ENCODE assay signal across 15 cellular contexts in the genomic region with DNA sequence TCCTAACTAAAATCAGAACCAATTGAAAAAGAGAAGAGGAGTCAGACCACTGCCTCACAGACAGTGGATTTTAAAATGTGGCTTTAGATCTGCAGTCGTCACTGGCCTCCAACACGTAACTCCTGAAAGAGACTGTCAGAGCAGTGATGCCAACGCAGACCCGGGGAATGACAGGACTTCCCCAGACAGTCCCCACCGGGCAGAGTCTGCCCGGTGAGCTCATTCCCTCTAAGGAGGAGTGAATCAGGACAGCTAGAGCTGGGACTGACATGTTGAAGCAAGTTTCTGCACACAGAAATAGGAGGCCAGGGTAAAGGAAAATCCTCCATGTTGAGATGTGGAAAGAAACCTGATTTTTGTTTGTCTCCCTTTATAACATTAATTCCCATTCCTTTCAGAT.
DNase-seq lines count a peak whose midpoint lies in the region; ATAC-seq, FAIRE-seq and TF ChIP-seq lines count a peak whose summit lies in the region.
"Had no signal": no experiment of that assay in that cellular context is flagged by ENCODE, and none has a peak within 500 bp of the region (broad histone marks: within the 10 kb centered on the region; RNA-seq: fewer than 3 reads in every experiment).

No MANE protein-coding gene starts in this region.

- no peak overlapping the region for H3K56ac ChIP-seq in H1 (replicated peaks; ENCODE audit: insufficient read length, low read depth, low read length)

- H3K27me3 Mint-ChIP-seq in mesothelial cell of epicardium (ENCODE audit: low read depth) = peaks cover 22% of the 10 kb centered on the region
- H3K27me3 Mint-ChIP-seq: stimulated activated naive CD8-positive, alpha-beta T cell treated with anti-CD3 and anti-CD28 coated beads, Interleukin-15, Interleukin-2, amounts not matched to agents 100 ng/mL and 50 ng/mL, for 24 hours had no signal

- H3K23ac ChIP-seq in H1 (ENCODE audit: insufficient read length) (no peak overlapping the region), mesenchymal stem cell (ENCODE audit: low read length in 2 of 2) (no peak overlapping the region)

- H3K18ac ChIP-seq in H1 (ENCODE audit: extremely low read depth, low read length) (no peak overlapping the region), mesenchymal stem cell (ENCODE audit: low read depth in 1 of 2, low read length in 2 of 2) (peak overlapping the region in 1 of 2 experiments; percentile 91)

- TF ChIP-seq EP300 in H1 (IDR thresholded peaks at IDR 0.05; ENCODE audit: borderline replicate concordance in 1 of 2, low read depth in 2 of 2, low read length in 2 of 2) = no peak

- no peak overlapping the region for H4K5ac ChIP-seq in H1 (ENCODE audit: insufficient read length, low read depth, low read length)

- H3K4me3 ChIP-seq in ACC112 (ENCODE audit: low read depth, low read length) (no peak overlapping the region), H1 (ENCODE audit: extremely low read depth in 1 of 4, insufficient read depth in 2 of 4, low read depth in 3 of 4, low read length in 4 of 4) (no peak overlapping the region), mesenchymal stem cell (ENCODE audit: insufficient read depth in 1 of 2, low read depth in 1 of 2, low read length in 2 of 2) (no peak overlapping the region)
- H3K4me3 ChIP-seq: dorsolateral prefrontal cortex had no signal

- H2BK20ac ChIP-seq in H1 (ENCODE audit: low read length) = no peak overlapping the region

- intact Hi-C loops in left colon (cut with DNase I, micrococcal nuclease) = no loop called here

- H4K91ac ChIP-seq in H1 (replicated peaks; ENCODE audit: insufficient read length, low read length) (no peak overlapping the region), mesenchymal stem cell (ENCODE audit: low read length) (peak overlapping the region; percentile 78)

- no peak overlapping the region for H2AK5ac ChIP-seq in H1 (ENCODE audit: low read depth, low read length)
- no peak overlapping the region for H2AK5ac ChIP-seq in mesenchymal stem cell (ENCODE audit: low read length, severe bottlenecking)

- no peak overlapping the region for H2BK5ac ChIP-seq in H1 (ENCODE audit: low read depth, low read length)
- no peak overlapping the region for H2BK5ac ChIP-seq in mesenchymal stem cell (ENCODE audit: low read depth, low read length, poor library complexity, severe bottlenecking)

- H3K27me3 ChIP-seq in ACC112 (ENCODE audit: insufficient read depth, low read length) (no peaks in the 10 kb centered on the region), H1 (replicated peaks in 1 of 4; ENCODE audit: control insufficient read depth in 3 of 4, extremely low read depth in 1 of 4, insufficient read depth in 3 of 4, low read length in 3 of 4) (no peaks in the 10 kb centered on the region), mesenchymal stem cell (ENCODE audit: control insufficient read depth in 1 of 2, insufficient read depth in 1 of 2, low read length in 2 of 2) (no peaks in the 10 kb centered on the region)
- H3K27me3 ChIP-seq: dorsolateral prefrontal cortex had no signal

- POLR2A ChIA-PET in H1 (lab: Charles Lee; ENCODE audit: partially characterized antibody) = no interaction called here

- FAIRE-seq in H1 (lab: Jason Lieb, UNC) = no peak

- WGBS in H1 (ENCODE audit: extremely low coverage in 1 of 2, insufficient coverage in 1 of 2, insufficient read length in 1 of 2, insufficient replicate concordance in 2 of 2, low coverage in 1 of 2, low lambda C conversion rate in 2 of 2, missing lambda C conversion rate in 1 of 2), 2 experiments = 94% methylated on average over 6 of the region's 6 CpGs; no CpG with 5 or more reads in 1 of the 2 experiments
- WGBS in mesenchymal stem cell = 64% methylated on average over 6 of the region's 6 CpGs

- H2BK12ac ChIP-seq in H1 (ENCODE audit: low read depth, low read length) (no peak overlapping the region), mesenchymal stem cell (ENCODE audit: low read length in 2 of 2) (peak overlapping the region; percentile 75 to 77)

- H3K4me1 ChIP-seq in ACC112 (ENCODE audit: control insufficient read depth, insufficient read depth, low read length, unreplicated experiment) (peaks cover 28% of the 10 kb centered on the region), H1 (replicated peaks in 1 of 4; ENCODE audit: control insufficient read depth in 3 of 4, insufficient read depth in 4 of 4, low read length in 3 of 4) (peaks cover 0 to 3% (median 0%) of the 10 kb centered on the region in 4 experiments; a peak in 1 of 7 replicates), mesenchymal stem cell (ENCODE audit: control insufficient read depth, insufficient read depth, low read depth, low read length) (peaks cover 2% of the 10 kb centered on the region)

- no peaks in the 10 kb centered on the region; the same call in 1 of the 2 replicates for H3K23me2 ChIP-seq in H1 (ENCODE audit: low read depth, low read length)

- H2BK15ac ChIP-seq in H1 (ENCODE audit: low read length) = no peak overlapping the region
- H2BK15ac ChIP-seq in mesenchymal stem cell (ENCODE audit: low read depth, poor library complexity, severe bottlenecking) = peak overlapping the region; percentile 48

- no peak overlapping the region for H2BK120ac ChIP-seq in H1 (replicated peaks; ENCODE audit: low read depth, low read length)
- no peak overlapping the region for H2BK120ac ChIP-seq in mesenchymal stem cell (ENCODE audit: low read depth, low read length)

- TF ChIP-seq RAD21 in H1 (IDR thresholded peaks at IDR 0.05 in 1 of 2, conservative IDR thresholded peaks at IDR 0.05 in 1 of 2; ENCODE audit: low read depth in 2 of 2, low read length in 2 of 2) = no peak

- H3K9me3 Mint-ChIP-seq in mesothelial cell of epicardium = peaks cover 6% of the 10 kb centered on the region
- H3K9me3 Mint-ChIP-seq: activated CD4-positive, alpha-beta memory T cell treated with anti-CD3 and anti-CD28 coated beads for 36 hours; activated naive CD4-positive, alpha-beta T cell treated with anti-CD3 and anti-CD28 coated beads, Interleukin-2, amount 50 U/mL, for 72 hours; stimulated activated naive CD8-positive, alpha-beta T cell treated with anti-CD3 and anti-CD28 coated beads, Interleukin-15, Interleukin-2, amounts not matched to agents 100 ng/mL and 50 ng/mL, for 24 hours had no signal

- no peaks in the 10 kb centered on the region for H3K36me3 Mint-ChIP-seq in mesothelial cell of epicardium
- H3K36me3 Mint-ChIP-seq: activated CD4-positive, alpha-beta memory T cell treated with anti-CD3 and anti-CD28 coated beads for 36 hours; activated naive CD4-positive, alpha-beta T cell treated with anti-CD3 and anti-CD28 coated beads, Interleukin-2, amount 50 U/mL, for 72 hours had no signal

- peak overlapping the region; percentile 6 for H2AFZ ChIP-seq in ACC112 (ENCODE audit: low read length, unreplicated experiment)
- H2AFZ ChIP-seq in H1 (ENCODE audit: low read length) = 0 out of 2 replicates have a peak overlapping the region, but pooled peaks have one; percentile 57
- no peak overlapping the region for H2AFZ ChIP-seq in mesenchymal stem cell (ENCODE audit: low read depth, low read length)

- H3K4me2 ChIP-seq in H1 (ENCODE audit: insufficient read depth in 1 of 2, low read depth in 2 of 2, low read length in 2 of 2) (no peak overlapping the region), mesenchymal stem cell (ENCODE audit: low read length, poor library complexity, severe bottlenecking) (no peak overlapping the region)

- H3K9me3 ChIP-seq in H1 (ENCODE audit: insufficient read depth in 2 of 2, low read depth in 1 of 2, low read length in 1 of 2) = no peaks in the 10 kb centered on the region
- H3K9me3 ChIP-seq in mesenchymal stem cell (ENCODE audit: control insufficient read depth, low read length) = no peaks in the 10 kb centered on the region

- CTCF ChIA-PET in H1 (lab: Charles Lee; ENCODE audit: partially characterized antibody) = no interaction called here

- peak overlapping the region; percentile 93 for H3K27ac ChIP-seq in ACC112 (ENCODE audit: low read depth, low read length)
- no peak overlapping the region for H3K27ac ChIP-seq in H1 (ENCODE audit: low read depth, low read length)
- H3K27ac ChIP-seq in mesenchymal stem cell (ENCODE audit: low read length, poor library complexity, severe bottlenecking) = peak overlapping the region; percentile 74

- H3K36me3 ChIP-seq in ACC112 (ENCODE audit: insufficient read depth, low read length) (peaks cover 4% of the 10 kb centered on the region; the same call in 1 of the 2 replicates), H1 (ENCODE audit: control insufficient read depth in 2 of 4, insufficient read depth in 4 of 4, low read length in 3 of 4) (no peaks in the 10 kb centered on the region), mesenchymal stem cell (ENCODE audit: control insufficient read depth in 1 of 2, insufficient read depth in 2 of 2, low read depth in 1 of 2, low read length in 2 of 2) (peaks cover 0 to 2% of the 10 kb centered on the region in 2 experiments)

- no peak for ATAC-seq in HG02642 (IDR thresholded peaks at IDR 0.05; ENCODE audit: poor library complexity, unreplicated experiment)
- no peak for ATAC-seq in left colon
- ATAC-seq: activated naive CD4-positive, alpha-beta T cell treated with anti-CD3 and anti-CD28 coated beads, Interleukin-2, amount 50 U/mL, for 72 hours had no signal

- no peak overlapping the region for H3K4ac ChIP-seq in H1 (replicated peaks; ENCODE audit: insufficient read length, low read depth, low read length)
- H3K4ac ChIP-seq in mesenchymal stem cell (ENCODE audit: low read depth in 1 of 2, low read length in 2 of 2) = peak overlapping the region in 1 of 2 experiments; percentile 93

- H3K4me1 Mint-ChIP-seq in mesothelial cell of epicardium = peaks cover 24% of the 10 kb centered on the region
- H3K4me1 Mint-ChIP-seq: nephron had no signal

- no peaks in the 10 kb centered on the region for H3K79me1 ChIP-seq in H1 (ENCODE audit: low read depth, low read length)
- no peaks in the 10 kb centered on the region for H3K79me1 ChIP-seq in mesenchymal stem cell (replicated peaks; ENCODE audit: low read length, poor library complexity, severe bottlenecking)

- TF ChIP-seq CTCF in H1 (IDR thresholded peaks at IDR 0.05; ENCODE audit: control extremely low read depth in 1 of 3, insufficient read depth in 1 of 3, low read depth in 1 of 3, low read length in 3 of 3) (no peak), mesothelial cell of epicardium (IDR thresholded peaks at IDR 0.05; ENCODE audit: unreplicated experiment) (no peak)

- H4K8ac ChIP-seq in H1 (ENCODE audit: extremely low read depth, insufficient read depth, low read length) = no peak overlapping the region
- H4K8ac ChIP-seq in mesenchymal stem cell (ENCODE audit: low read length) = peak overlapping the region; percentile 94

- TF ChIP-seq POLR2A in H1 (IDR thresholded peaks at IDR 0.05; ENCODE audit: control extremely low read depth in 1 of 2, low read depth in 2 of 2, low read length in 2 of 2) = no peak

- no peak overlapping the region for H3K4me3 Mint-ChIP-seq in mesothelial cell of epicardium
- H3K4me3 Mint-ChIP-seq: activated CD4-positive, alpha-beta memory T cell treated with anti-CD3 and anti-CD28 coated beads for 36 hours; nephron; stimulated activated naive CD8-positive, alpha-beta T cell treated with anti-CD3 and anti-CD28 coated beads, Interleukin-15, Interleukin-2, amounts not matched to agents 100 ng/mL and 50 ng/mL, for 24 hours had no signal

- no peak overlapping the region for H3K9ac ChIP-seq in H1 (replicated peaks in 1 of 4; ENCODE audit: extremely low read depth in 1 of 4, low read depth in 3 of 4, low read length in 3 of 4)
- peak overlapping the region; percentile 87 for H3K9ac ChIP-seq in mesenchymal stem cell (ENCODE audit: low read length)

- H3K79me2 ChIP-seq in ACC112 (ENCODE audit: control insufficient read depth, insufficient read depth, low read length, unreplicated experiment) (no peaks in the 10 kb centered on the region), H1 (ENCODE audit: control insufficient read depth in 1 of 2, insufficient read depth in 2 of 2, low read length in 2 of 2) (no peaks in the 10 kb centered on the region)

- DNase-seq in LHCN-M2 (ENCODE audit: low read depth) (peak; percentile 87), H1 (ENCODE audit: low read depth in 1 of 2, low spot score in 2 of 2) (no peak), mesenchymal stem cell (peak; percentile 73), mesothelial cell of epicardium (ENCODE audit: low spot score in 2 of 2, unreplicated experiment in 2 of 2) (no peak), cerebellar cortex (ENCODE audit: low spot score) (no peak), left colon (no peak)
- DNase-seq: activated CD4-positive, alpha-beta memory T cell treated with anti-CD3 and anti-CD28 coated beads for 36 hours; dorsolateral prefrontal cortex; NCI-H510A treated with DMSO at 0.1 percent for 48 hours; stimulated activated CD4-positive, alpha-beta T cell treated with anti-CD3 and anti-CD28 coated beads, Interleukin-2, amount 100 ng/mL, for 48 hours had no signal

- H3K14ac ChIP-seq in H1 (ENCODE audit: insufficient read length) (no peak overlapping the region), mesenchymal stem cell (ENCODE audit: low read length in 2 of 2) (no peak overlapping the region)

- H4K20me1 ChIP-seq in H1 (replicated peaks in 1 of 2; ENCODE audit: control insufficient read depth in 1 of 2, insufficient read depth in 2 of 2, low read length in 2 of 2) = no peaks in the 10 kb centered on the region

- H3K27ac Mint-ChIP-seq in mesothelial cell of epicardium = no peak overlapping the region
- H3K27ac Mint-ChIP-seq: activated CD4-positive, alpha-beta memory T cell treated with anti-CD3 and anti-CD28 coated beads for 36 hours; activated naive CD4-positive, alpha-beta T cell treated with anti-CD3 and anti-CD28 coated beads, Interleukin-2, amount 50 U/mL, for 72 hours; nephron; stimulated activated naive CD8-positive, alpha-beta T cell treated with anti-CD3 and anti-CD28 coated beads, Interleukin-15, Interleukin-2, amounts not matched to agents 100 ng/mL and 50 ng/mL, for 24 hours had no signal

Comparison
In these comparisons a context has a peak if more than half of its experiments do, and no peak if none do; other contexts are left out.
1. DNase-seq: peak in LHCN-M2 (single experiment) and mesenchymal stem cell (single experiment); none in H1 (0 of 2), mesothelial cell of epicardium (0 of 2), cerebellar cortex (single experiment) and left colon (0 of 2).